In genomic region chr1:209248649-209249279, GRCh38 we compare ENCODE assay signal across 8 cellular contexts.
A peak's percentile ranks its signal among the peaks of the same experiment; 100 is the strongest.
DNase-seq lines count a peak whose midpoint lies in the region; ATAC-seq and TF ChIP-seq lines count a peak whose summit lies in the region.

No MANE protein-coding gene starts in this region.

- no peak overlapping the region for H3K4me3 Mint-ChIP-seq in Calu3 (ENCODE audit: low read depth, unreplicated experiment)
- no peak overlapping the region for H3K4me3 Mint-ChIP-seq in activated CD4-positive, alpha-beta T cell treated with anti-CD3 and anti-CD28 coated beads, Interleukin-2, amount 10 ng/mL, durations not matched to agents 24 days and 14 days
- H3K4me3 Mint-ChIP-seq in naive thymus-derived CD8-positive, alpha-beta T cell, result no peak overlapping the region

- no peak overlapping the region for H3K27ac Mint-ChIP-seq in Calu3 (ENCODE audit: unreplicated experiment)
- H3K27ac Mint-ChIP-seq in activated CD4-positive, alpha-beta T cell treated with anti-CD3 and anti-CD28 coated beads, Interleukin-2, amount 10 ng/mL, durations not matched to agents 24 days and 14 days, result no peak overlapping the region
- H3K27ac Mint-ChIP-seq in naive thymus-derived CD8-positive, alpha-beta T cell, result no peak overlapping the region

- no TSS peak for BruUV-seq in Calu3 (replicated peaks; lab: Mats Ljungman, UMichigan)

- peaks cover 42% of the 10 kb centered on the region for H3K27me3 Mint-ChIP-seq in Calu3 (ENCODE audit: unreplicated experiment)
- H3K27me3 Mint-ChIP-seq in activated CD4-positive, alpha-beta T cell treated with anti-CD3 and anti-CD28 coated beads, Interleukin-2, amount 10 ng/mL, durations not matched to agents 24 days and 14 days, result no peaks in the 10 kb centered on the region
- peaks cover 1 to 11% (median 3%) of the 10 kb centered on the region in 5 donors for H3K27me3 Mint-ChIP-seq in naive thymus-derived CD8-positive, alpha-beta T cell

- H3K4me1 Mint-ChIP-seq in Calu3 (ENCODE audit: low read depth, unreplicated experiment), result no peaks in the 10 kb centered on the region
- no peaks in the 10 kb centered on the region for H3K4me1 Mint-ChIP-seq in activated CD4-positive, alpha-beta T cell treated with anti-CD3 and anti-CD28 coated beads, Interleukin-2, amount 10 ng/mL, durations not matched to agents 24 days and 14 days
- H3K4me1 Mint-ChIP-seq in naive thymus-derived CD8-positive, alpha-beta T cell, result no peaks in the 10 kb centered on the region

- ATAC-seq in GM19328 (IDR thresholded peaks at IDR 0.05; ENCODE audit: unreplicated experiment) (peak; percentile 70), HG03354 (IDR thresholded peaks at IDR 0.05; ENCODE audit: poor library complexity, severe bottlenecking, unreplicated experiment) (peak; percentile 94)
- no peak for ATAC-seq in naive thymus-derived CD8-positive, alpha-beta T cell

- POLR2A ChIA-PET in naive thymus-derived CD8-positive, alpha-beta T cell (lab: Charles Lee), result no interaction called here

- TF ChIP-seq CTCF in Calu3 (IDR thresholded peaks at IDR 0.05; ENCODE audit: unreplicated experiment), result peak; percentile 95

- H3K9me3 Mint-ChIP-seq in Calu3 (ENCODE audit: low read depth, unreplicated experiment), result no peaks in the 10 kb centered on the region
- no peaks in the 10 kb centered on the region for H3K9me3 Mint-ChIP-seq in activated CD4-positive, alpha-beta T cell treated with anti-CD3 and anti-CD28 coated beads, Interleukin-2, amount 10 ng/mL, durations not matched to agents 24 days and 14 days
- no peaks in the 10 kb centered on the region for H3K9me3 Mint-ChIP-seq in naive thymus-derived CD8-positive, alpha-beta T cell

- DNase-seq in Calu3 (peak; percentile 79), NCI-H2227 (lab: John Stamatoyannopoulos, UW; ENCODE audit: unreplicated experiment) (peak; percentile 78), erythroblast (lab: John Stamatoyannopoulos, UW) (peak; percentile 35 to 67), ureter (ENCODE audit: low spot score) (peak; percentile 72)
- peak; percentile 84 for DNase-seq in activated CD4-positive, alpha-beta T cell treated with anti-CD3 and anti-CD28 coated beads, Interleukin-2, amount 10 ng/mL, durations not matched to agents 24 days and 14 days
- peak in 7 of 10 donors; percentile 4 to 41 (median 29) for DNase-seq in naive thymus-derived CD8-positive, alpha-beta T cell

- TF ChIP-seq POLR2A in erythroblast (IDR thresholded peaks at IDR 0.05; ENCODE audit: low read length), result no peak

- intact Hi-C loops in Calu3 (cut with micrococcal nuclease; ENCODE audit: unreplicated experiment), result loop anchor here (1.0 to 5.0 kb wide), 6 partner anchors 45 to 594 kb away; no protein-coding TSS in a partner anchor
- intact Hi-C loops in activated CD4-positive, alpha-beta T cell treated with anti-CD3 and anti-CD28 coated beads, Interleukin-2, amount 10 ng/mL, durations not matched to agents 24 days and 14 days (cut with micrococcal nuclease), result loop anchor here (1.0 kb wide), 1 partner anchor 318 kb away; no protein-coding TSS in a partner anchor

- CTCF ChIA-PET in Calu3 (lab: Charles Lee), result interaction anchor here (0.6 to 2.5 kb wide), 9 partner anchors 41 to 596 kb away, joined by 3 to 10 read pairs (median 4); no protein-coding TSS in a partner anchor

- no peaks in the 10 kb centered on the region for H3K36me3 Mint-ChIP-seq in Calu3 (ENCODE audit: insufficient read depth, unreplicated experiment)
- H3K36me3 Mint-ChIP-seq in activated CD4-positive, alpha-beta T cell treated with anti-CD3 and anti-CD28 coated beads, Interleukin-2, amount 10 ng/mL, durations not matched to agents 24 days and 14 days (ENCODE audit: low read depth), result no peaks in the 10 kb centered on the region
- no peaks in the 10 kb centered on the region for H3K36me3 Mint-ChIP-seq in naive thymus-derived CD8-positive, alpha-beta T cell

Comparison
In these comparisons a context has a peak if more than half of its experiments do, and no peak if none do; other contexts are left out.
1. DNase-seq: peak in every context shown above with its lines; median percentile 84 in activated CD4-positive, alpha-beta T cell treated with anti-CD3 and anti-CD28 coated beads, Interleukin-2, amount 10 ng/mL, durations not matched to agents 24 days and 14 days; 79 in Calu3; 78 in NCI-H2227; 72 in ureter; 51 in erythroblast; 29 in naive thymus-derived CD8-positive, alpha-beta T cell.
2. ATAC-seq: peak in GM19328 (single experiment) and HG03354 (single experiment); none in naive thymus-derived CD8-positive, alpha-beta T cell (0 of 2).